10 cellular contexts compared by ENCODE assay signal in genomic region chr15:90046846-90047481, GRCh38. TPM values are rescaled to one million over a fixed set of nuclear protein-coding genes. Genes with fewer than 3 reads are reported as not detected.
A peak's percentile ranks its signal among the peaks of the same experiment; 100 is the strongest.
DNase-seq lines count a peak whose midpoint lies in the region; ATAC-seq, FAIRE-seq and TF ChIP-seq lines count a peak whose summit lies in the region.
"Had no signal": no experiment of that assay in that cellular context is flagged by ENCODE, and none has a peak within 500 bp of the region (broad histone marks: within the 10 kb centered on the region; RNA-seq: fewer than 3 reads in every experiment).

No MANE protein-coding gene starts in this region.

- H3K36me3 Mint-ChIP-seq in stimulated activated memory B cell treated with anti-CD40 and anti-IgM and Interleukin-4, amounts not matched to agents 10 μg/mL and 1 μg/mL and 100 μg/mL, for 72 hours, result peaks cover 15% of the 10 kb centered on the region
- peaks cover under 1% of the 10 kb centered on the region for H3K36me3 Mint-ChIP-seq in activated CD4-positive, alpha-beta memory T cell treated with anti-CD3 and anti-CD28 coated beads, Interleukin-2, amount 10 ng/mL, durations not matched to agents 7 days and 5 days (ENCODE audit: low read depth)

- H3K4me3 Mint-ChIP-seq in stimulated activated memory B cell treated with anti-CD40 and anti-IgM and Interleukin-4, amounts not matched to agents 10 μg/mL and 1 μg/mL and 100 μg/mL, for 72 hours, result peak overlapping the region; percentile 56
- no peak overlapping the region for H3K4me3 Mint-ChIP-seq in activated CD4-positive, alpha-beta memory T cell treated with anti-CD3 and anti-CD28 coated beads, Interleukin-2, amount 10 ng/mL, durations not matched to agents 7 days and 5 days

- H2BK5ac ChIP-seq in H1 (ENCODE audit: low read depth, low read length), result no peak overlapping the region

- no peak overlapping the region for H3K14ac ChIP-seq in H1 (ENCODE audit: insufficient read length)

- 89% methylated on average over 14 of the region's 14 CpGs; no CpG with 5 or more reads in 1 of the 2 experiments for WGBS in H1 (ENCODE audit: extremely low coverage in 1 of 2, insufficient coverage in 1 of 2, insufficient read length in 1 of 2, insufficient replicate concordance in 2 of 2, low coverage in 1 of 2, low lambda C conversion rate in 2 of 2, missing lambda C conversion rate in 1 of 2), 2 experiments

- H3K4ac ChIP-seq in H1 (replicated peaks; ENCODE audit: insufficient read length, low read depth, low read length), result no peak overlapping the region

- no peak overlapping the region for H3K9ac ChIP-seq in H1 (replicated peaks in 1 of 4; ENCODE audit: extremely low read depth in 1 of 4, low read depth in 3 of 4, low read length in 3 of 4)

- no peak overlapping the region for H3K27ac ChIP-seq in H1 (ENCODE audit: low read depth, low read length)
- H3K27ac ChIP-seq: SJSA1 had no signal

- POLR2A ChIA-PET in H1 (lab: Charles Lee; ENCODE audit: partially characterized antibody), result no interaction called here
- POLR2A ChIA-PET in activated CD4-positive, alpha-beta memory T cell treated with anti-CD3 and anti-CD28 coated beads, Interleukin-2, amount 10 ng/mL, durations not matched to agents 7 days and 5 days (lab: Charles Lee), result no interaction called here

- FAIRE-seq in H1 (lab: Jason Lieb, UNC) (no peak), D721Med (lab: Jason Lieb, UNC) (no peak)

- H4K5ac ChIP-seq in H1 (ENCODE audit: insufficient read length, low read depth, low read length), result no peak overlapping the region

- no peak overlapping the region for H2AK5ac ChIP-seq in H1 (ENCODE audit: low read depth, low read length)

- H2BK120ac ChIP-seq in H1 (replicated peaks; ENCODE audit: low read depth, low read length), result no peak overlapping the region

- H2AFZ ChIP-seq in H1 (ENCODE audit: low read length), result no peak overlapping the region

- peaks cover 0 to 19% (median 3%) of the 10 kb centered on the region in 4 experiments; a peak in 3 of 7 replicates for H3K4me1 ChIP-seq in H1 (replicated peaks in 1 of 4; ENCODE audit: control insufficient read depth in 3 of 4, insufficient read depth in 4 of 4, low read length in 3 of 4)
- H3K4me1 ChIP-seq: SJSA1 had no signal

- H4K8ac ChIP-seq in H1 (ENCODE audit: extremely low read depth, insufficient read depth, low read length), result no peak overlapping the region

- 0 out of 2 replicates have a peak overlapping the region, but pooled peaks have one; percentile 46 for H2BK15ac ChIP-seq in H1 (ENCODE audit: low read length)

- H3K4me2 ChIP-seq in H1 (ENCODE audit: insufficient read depth in 1 of 2, low read depth in 2 of 2, low read length in 2 of 2), result no peak overlapping the region

- peaks cover 65% of the 10 kb centered on the region for H3K4me1 Mint-ChIP-seq in stimulated activated memory B cell treated with anti-CD40 and anti-IgM and Interleukin-4, amounts not matched to agents 10 μg/mL and 1 μg/mL and 100 μg/mL, for 72 hours
- no peaks in the 10 kb centered on the region for H3K4me1 Mint-ChIP-seq in activated CD4-positive, alpha-beta memory T cell treated with anti-CD3 and anti-CD28 coated beads, Interleukin-2, amount 10 ng/mL, durations not matched to agents 7 days and 5 days

- H3K9me3 Mint-ChIP-seq in stimulated activated memory B cell treated with anti-CD40 and anti-IgM and Interleukin-4, amounts not matched to agents 10 μg/mL and 1 μg/mL and 100 μg/mL, for 72 hours, result no peaks in the 10 kb centered on the region
- H3K9me3 Mint-ChIP-seq in activated CD4-positive, alpha-beta memory T cell treated with anti-CD3 and anti-CD28 coated beads, Interleukin-2, amount 10 ng/mL, durations not matched to agents 7 days and 5 days, result no peaks in the 10 kb centered on the region

- no peaks in the 10 kb centered on the region for H3K9me3 ChIP-seq in H1 (ENCODE audit: insufficient read depth in 2 of 2, low read depth in 1 of 2, low read length in 1 of 2)
- H3K9me3 ChIP-seq: SJSA1 had no signal

- no peak overlapping the region for H3K56ac ChIP-seq in H1 (replicated peaks; ENCODE audit: insufficient read length, low read depth, low read length)

- TF ChIP-seq CTCF in H1 (IDR thresholded peaks at IDR 0.05; ENCODE audit: control extremely low read depth in 1 of 3, insufficient read depth in 1 of 3, low read depth in 1 of 3, low read length in 3 of 3) (no peak), D721Med (IDR thresholded peaks at IDR 0.05; ENCODE audit: insufficient read depth, missing control alignments) (no peak)

- peaks cover 16% of the 10 kb centered on the region for H3K79me1 ChIP-seq in H1 (ENCODE audit: low read depth, low read length)

- ATAC-seq in stimulated activated memory B cell treated with anti-CD40 and anti-IgM and Interleukin-4, amounts not matched to agents 10 μg/mL and 1 μg/mL and 100 μg/mL, for 72 hours, result peak; percentile 91

- no peak for TF ChIP-seq POLR2A in H1 (IDR thresholded peaks at IDR 0.05; ENCODE audit: control extremely low read depth in 1 of 2, low read depth in 2 of 2, low read length in 2 of 2)

- H3K36me3 ChIP-seq in H1 (ENCODE audit: control insufficient read depth in 2 of 4, insufficient read depth in 4 of 4, low read length in 3 of 4), result no peaks in the 10 kb centered on the region
- H3K36me3 ChIP-seq: SJSA1 had no signal

- DNase-seq in NCI-H1417 (lab: John Stamatoyannopoulos, UW) (peak; percentile 79 to 83 (median 80)), NCI-H1417 treated with DMSO at 0.1 percent for 48 hours (lab: John Stamatoyannopoulos, UW) (no peak), NAMALWA (ENCODE audit: low spot score) (peak; percentile 63), H1 (ENCODE audit: low read depth in 1 of 2, low spot score in 2 of 2) (no peak), NCI-H524 (lab: John Stamatoyannopoulos, UW) (no peak), D721Med (ENCODE audit: insufficient read length, low spot score) (no peak)
- DNase-seq in activated CD4-positive, alpha-beta memory T cell treated with anti-CD3 and anti-CD28 coated beads, Interleukin-2, amount 10 ng/mL, durations not matched to agents 7 days and 5 days, result no peak
- DNase-seq: midbrain had no signal

- H3K27ac Mint-ChIP-seq in stimulated activated memory B cell treated with anti-CD40 and anti-IgM and Interleukin-4, amounts not matched to agents 10 μg/mL and 1 μg/mL and 100 μg/mL, for 72 hours, result peak overlapping the region; percentile 99
- no peak overlapping the region for H3K27ac Mint-ChIP-seq in activated CD4-positive, alpha-beta memory T cell treated with anti-CD3 and anti-CD28 coated beads, Interleukin-2, amount 10 ng/mL, durations not matched to agents 7 days and 5 days

- no peak overlapping the region for H3K4me3 ChIP-seq in H1 (ENCODE audit: extremely low read depth in 1 of 4, insufficient read depth in 2 of 4, low read depth in 3 of 4, low read length in 4 of 4)
- H3K4me3 ChIP-seq: SJSA1 had no signal

- no peak overlapping the region for H3K23ac ChIP-seq in H1 (ENCODE audit: insufficient read length)

- H3K18ac ChIP-seq in H1 (ENCODE audit: extremely low read depth, low read length), result no peak overlapping the region

- no peaks in the 10 kb centered on the region for H3K23me2 ChIP-seq in H1 (ENCODE audit: low read depth, low read length)

- peaks cover 0 to 1% of the 10 kb centered on the region in 2 experiments for H4K20me1 ChIP-seq in H1 (replicated peaks in 1 of 2; ENCODE audit: control insufficient read depth in 1 of 2, insufficient read depth in 2 of 2, low read length in 2 of 2)

- no peak overlapping the region for H4K91ac ChIP-seq in H1 (replicated peaks; ENCODE audit: insufficient read length, low read length)

- no peak for TF ChIP-seq RAD21 in H1 (IDR thresholded peaks at IDR 0.05 in 1 of 2, conservative IDR thresholded peaks at IDR 0.05 in 1 of 2; ENCODE audit: low read depth in 2 of 2, low read length in 2 of 2)

- H2BK20ac ChIP-seq in H1 (ENCODE audit: low read length), result no peak overlapping the region

- no peaks in the 10 kb centered on the region; a peak in 1 of 4 replicates for H3K79me2 ChIP-seq in H1 (ENCODE audit: control insufficient read depth in 1 of 2, insufficient read depth in 2 of 2, low read length in 2 of 2)

- H3K27me3 ChIP-seq in H1 (replicated peaks in 1 of 4; ENCODE audit: control insufficient read depth in 3 of 4, extremely low read depth in 1 of 4, insufficient read depth in 3 of 4, low read length in 3 of 4), result no peaks in the 10 kb centered on the region
- H3K27me3 ChIP-seq: SJSA1 had no signal

- H3K27me3 Mint-ChIP-seq in stimulated activated memory B cell treated with anti-CD40 and anti-IgM and Interleukin-4, amounts not matched to agents 10 μg/mL and 1 μg/mL and 100 μg/mL, for 72 hours, result no peaks in the 10 kb centered on the region
- no peaks in the 10 kb centered on the region for H3K27me3 Mint-ChIP-seq in activated CD4-positive, alpha-beta memory T cell treated with anti-CD3 and anti-CD28 coated beads, Interleukin-2, amount 10 ng/mL, durations not matched to agents 7 days and 5 days

- no peak for TF ChIP-seq EP300 in H1 (IDR thresholded peaks at IDR 0.05; ENCODE audit: borderline replicate concordance in 1 of 2, low read depth in 2 of 2, low read length in 2 of 2)

- H2BK12ac ChIP-seq in H1 (ENCODE audit: low read depth, low read length), result no peak overlapping the region

- CTCF ChIA-PET in H1 (lab: Charles Lee; ENCODE audit: partially characterized antibody), result interaction anchor here (0.6 to 3.2 kb wide), 4 partner anchors 8 to 39 kb away, joined by 3 to 13 read pairs (median 6); no protein-coding TSS in a partner anchor
- CTCF ChIA-PET in activated CD4-positive, alpha-beta memory T cell treated with anti-CD3 and anti-CD28 coated beads, Interleukin-2, amount 10 ng/mL, durations not matched to agents 7 days and 5 days (lab: Charles Lee), result no interaction called here

RNA-seq across cellular contexts. Expression of gene ZNF710, which starts 45.8 kb away (rescaled TPM):
- total RNA-seq in H1 (2021; fragmentation: NEBNext Ultra II Directional; extraction: Animal tissue kit (Norgen Biotek cat#: 25700)), result 24.0 and 26.2 TPM in 2 replicates
- 10.5 and 14.4 TPM in 2 replicates for polyA plus RNA-seq in H1 (2011; rRNA removed)
- 6.5 TPM for polyA plus RNA-seq in H1 (2011; cell fraction: cytosol; rRNA removed)
- 10.5 TPM for polyA plus RNA-seq in H1 (2011; cell fraction: nucleus; rRNA removed)
- polyA plus RNA-seq in H1 (2012, experiment 1 of 2), result 11.0 to 19.6 TPM (median 12.4 TPM) in 4 replicates
- 9.9 TPM for polyA plus RNA-seq in H1 (2012, experiment 2 of 2)
- polyA plus RNA-seq in H1 (2013, experiment 1 of 2), result 23.2 TPM
- 23.2 TPM for polyA plus RNA-seq in H1 (2013, experiment 2 of 2)
- 6.9 and 11.7 TPM in 2 replicates for polyA minus RNA-seq in H1 (2011; rRNA and poly(A)+ RNA removed)
- 15.3 TPM for polyA minus RNA-seq in H1 (2011; cell fraction: cytosol; rRNA and poly(A)+ RNA removed)
- 7.6 TPM for polyA minus RNA-seq in H1 (2011; cell fraction: nucleus; rRNA and poly(A)+ RNA removed)
- total RNA-seq in activated CD4-positive, alpha-beta memory T cell treated with anti-CD3 and anti-CD28 coated beads, Interleukin-2, amount 10 ng/mL, durations not matched to agents 7 days and 5 days, result 10 to 100 TPM; 19.4 to 20.7 TPM

RNA-seq across cellular contexts. Expression of gene IDH2, which starts 55.3 kb away (rescaled TPM):
- 64.2 and 64.6 TPM in 2 replicates for total RNA-seq in H1 (2021; fragmentation: NEBNext Ultra II Directional; extraction: Animal tissue kit (Norgen Biotek cat#: 25700))
- 79.7 and 84.6 TPM in 2 replicates for polyA plus RNA-seq in H1 (2011; rRNA removed)
- 83.6 TPM for polyA plus RNA-seq in H1 (2011; cell fraction: cytosol; rRNA removed)
- 83.9 TPM for polyA plus RNA-seq in H1 (2011; cell fraction: nucleus; rRNA removed)
- 57.0 to 99.4 TPM (median 81.5 TPM) in 4 replicates for polyA plus RNA-seq in H1 (2012, experiment 1 of 2)
- polyA plus RNA-seq in H1 (2012, experiment 2 of 2), result 63.6 TPM
- 43.8 TPM for polyA plus RNA-seq in H1 (2013, experiment 1 of 2)
- 40.8 TPM for polyA plus RNA-seq in H1 (2013, experiment 2 of 2)
- polyA minus RNA-seq in H1 (2011; rRNA and poly(A)+ RNA removed), result 67.3 and 74.7 TPM in 2 replicates
- polyA minus RNA-seq in H1 (2011; cell fraction: cytosol; rRNA and poly(A)+ RNA removed), result 43.6 TPM
- 18.6 TPM for polyA minus RNA-seq in H1 (2011; cell fraction: nucleus; rRNA and poly(A)+ RNA removed)
- total RNA-seq in activated CD4-positive, alpha-beta memory T cell treated with anti-CD3 and anti-CD28 coated beads, Interleukin-2, amount 10 ng/mL, durations not matched to agents 7 days and 5 days, result 100 to 1,000 TPM; 218 to 224 TPM

Comparison
In these comparisons a context has a peak if more than half of its experiments do, and no peak if none do; other contexts are left out.
1. DNase-seq: peak in NCI-H1417 (3 of 3) and NAMALWA (single experiment); none in NCI-H1417 treated with DMSO at 0.1 percent for 48 hours (single experiment), H1 (0 of 2), activated CD4-positive, alpha-beta memory T cell treated with anti-CD3 and anti-CD28 coated beads, Interleukin-2, amount 10 ng/mL, durations not matched to agents 7 days and 5 days (single experiment), NCI-H524 (0 of 2) and D721Med (single experiment).